ENCODE assay signal across 11 cellular contexts in genomic region chr11:96567193-96567592, GRCh38.
DNase-seq lines count a peak whose midpoint lies in the region; ATAC-seq, FAIRE-seq and TF ChIP-seq lines count a peak whose summit lies in the region.
"Had no signal": no experiment of that assay in that cellular context is flagged by ENCODE, and none has a peak within 500 bp of the region (broad histone marks: within the 10 kb centered on the region; RNA-seq: fewer than 3 reads in every experiment).

No MANE protein-coding gene starts in this region.

- no peaks in the 10 kb centered on the region for H3K27me3 ChIP-seq in brain microvascular endothelial cell (replicated peaks)
- no peaks in the 10 kb centered on the region for H3K27me3 ChIP-seq in left lung

- in situ Hi-C loops in KBM-7 (cut with MboI; ENCODE audit: low pct_unique_long_range_greater_than_20kb, low sequenced_read_pairs) = no loop called here
- in situ Hi-C loops in brain microvascular endothelial cell (cut with HindIII; ENCODE audit: low pct_ligation_motif_present, low sequenced_read_pairs) = no loop called here

- H3K4me3 ChIP-seq in A549 (no peak overlapping the region), brain microvascular endothelial cell (ENCODE audit: low read depth, low read length) (peak overlapping the region; percentile 3), left lung (no peak overlapping the region)

- no peak for ATAC-seq in A549
- ATAC-seq in left lung = peak; percentile 50
- no peak for ATAC-seq in GM19463 (IDR thresholded peaks at IDR 0.05; ENCODE audit: unreplicated experiment)
- no peak for ATAC-seq in HG02981 (IDR thresholded peaks at IDR 0.05; ENCODE audit: unreplicated experiment)

- TF ChIP-seq POLR2A in A549 (IDR thresholded peaks at IDR 0.05; ENCODE audit: low read length) = no peak

- H3K27ac ChIP-seq in A549 = no peak overlapping the region
- H3K27ac ChIP-seq in brain microvascular endothelial cell = no peak overlapping the region
- no peak overlapping the region for H3K27ac ChIP-seq in left lung

- H3K4me1 ChIP-seq in A549 (no peaks in the 10 kb centered on the region), left lung (no peaks in the 10 kb centered on the region)

- no peak for TF ChIP-seq EP300 in A549 (IDR thresholded peaks at IDR 0.05)

- intact Hi-C loops in left lung (cut with DNase I) = no loop called here

- FAIRE-seq in A549 (lab: Jason Lieb, UNC) = no peak

- POLR2A ChIA-PET in A549 (lab: Yijun Ruan, JAX) = no interaction called here

- WGBS in A549 (ENCODE audit: missing lambda C conversion rate) = 46% methylated on average over 3 of the region's 3 CpGs

- no peak for DNase-seq in A549 (ENCODE audit: low read depth in 1 of 2, low spot score in 1 of 2)
- peak; percentile 30 for DNase-seq in KBM-7
- no peak for DNase-seq in brain microvascular endothelial cell
- DNase-seq in left lung = no peak
- DNase-seq in NAMALWA (ENCODE audit: low spot score) = no peak
- no peak for DNase-seq in kidney tubule cell (ENCODE audit: low spot score)
- DNase-seq: activated T-cell treated with anti-CD3 and anti-CD28 coated beads, Interleukin-2, amount 50 U/mL, for 72 hours; NCI-H2227 treated with DMSO at 0.1 percent for 48 hours; posterior cingulate gyrus had no signal

- TF ChIP-seq CTCF in A549 (IDR thresholded peaks at IDR 0.05) (no peak), brain microvascular endothelial cell (IDR thresholded peaks at IDR 0.05; ENCODE audit: low read depth, low read length, missing control alignments) (no peak), left lung (IDR thresholded peaks at IDR 0.05) (no peak)

- peak overlapping the region; percentile 28; the same call in 2 of the 3 replicates for H3K4me2 ChIP-seq in A549

- TF ChIP-seq RAD21 in A549 (conservative IDR thresholded peaks at IDR 0.05 in 1 of 2, IDR thresholded peaks at IDR 0.05 in 1 of 2) = no peak

- CTCF ChIA-PET in A549 (lab: Yijun Ruan, JAX) = no interaction called here

- H3K9me3 ChIP-seq in A549 (no peaks in the 10 kb centered on the region), left lung (no peaks in the 10 kb centered on the region)

- H3K36me3 ChIP-seq in brain microvascular endothelial cell (replicated peaks) = no peaks in the 10 kb centered on the region
- no peaks in the 10 kb centered on the region for H3K36me3 ChIP-seq in left lung

TF ChIP-seq in A549, 52 proteins besides CTCF, POLR2A, EP300 and RAD21:
- TF ChIP-seq HOXB13 (CRISPR knock-in tag; IDR thresholded peaks at IDR 0.05; ENCODE audit: low read depth) (no peak), NR3C1 (IDR thresholded peaks at IDR 0.05) (no peak), NFE2L2 (conservative IDR thresholded peaks at IDR 0.05; ENCODE audit: low read length) (no peak), SMC3 (IDR thresholded peaks at IDR 0.05) (no peak), ESRRA (IDR thresholded peaks at IDR 0.05; ENCODE audit: borderline replicate concordance, low read length) (no peak), ZSCAN20 (CRISPR knock-in tag; IDR thresholded peaks at IDR 0.05) (no peak)
